In genomic region chr11:116913000-116913399, GRCh38 we compare ENCODE assay signal across 15 cellular contexts.
DNase-seq lines count a peak whose midpoint lies in the region; ATAC-seq and TF ChIP-seq lines count a peak whose summit lies in the region.
"Had no signal": no experiment of that assay in that cellular context is flagged by ENCODE, and none has a peak within 500 bp of the region (broad histone marks: within the 10 kb centered on the region; RNA-seq: fewer than 3 reads in every experiment).

No MANE protein-coding gene starts in this region.

- TF ChIP-seq CTCF in left ventricle myocardium inferior (IDR thresholded peaks at IDR 0.05; ENCODE audit: borderline replicate concordance) = no peak
- no peak for TF ChIP-seq CTCF in dorsolateral prefrontal cortex (IDR thresholded peaks at IDR 0.05 in 54 of 56, conservative IDR thresholded peaks at IDR 0.05 in 2 of 56; ENCODE audit: low read depth in 1 of 56, partially characterized antibody in 56 of 56)

- H3K27me3 ChIP-seq in left ventricle myocardium inferior (ENCODE audit: low read depth) (no peaks in the 10 kb centered on the region), adipocyte (replicated peaks; ENCODE audit: control insufficient read depth, insufficient read depth, low read length) (no peaks in the 10 kb centered on the region), dorsolateral prefrontal cortex (no peaks in the 10 kb centered on the region)
- H3K27me3 ChIP-seq: adrenal gland had no signal

- ATAC-seq in left ventricle myocardium superior (peak; percentile 43), GM21528 (IDR thresholded peaks at IDR 0.05; ENCODE audit: low FRiP score, unreplicated experiment) (no peak)
- no peak for ATAC-seq in stimulated activated naive CD8-positive, alpha-beta T cell treated with anti-CD3 and anti-CD28 coated beads, Interleukin-15, Interleukin-2, amounts not matched to agents 100 U/mL and 50 U/mL, for 24 hours
- ATAC-seq: K562 had no signal

- peaks cover 9% of the 10 kb centered on the region for H3K4me1 ChIP-seq in left ventricle myocardium inferior
- peaks cover 17% of the 10 kb centered on the region for H3K4me1 ChIP-seq in adipocyte (ENCODE audit: control insufficient read depth, insufficient read depth, low read length)

- DNase-seq in left ventricle myocardium superior (no peak), left ventricle myocardium inferior (no peak), adipocyte (ENCODE audit: low read depth) (peak; percentile 47), iris pigment epithelial cell (ENCODE audit: low read depth) (peak; percentile 89), NCI-H1092 (lab: John Stamatoyannopoulos, UW) (no peak), dorsolateral prefrontal cortex (no peak)
- no peak for DNase-seq in stimulated activated naive CD8-positive, alpha-beta T cell treated with anti-CD3 and anti-CD28 coated beads, Interleukin-15, Interleukin-2, amounts not matched to agents 100 U/mL and 50 U/mL, for 24 hours
- DNase-seq: activated CD8-positive, alpha-beta memory T cell treated with anti-CD3 and anti-CD28 coated beads, Interleukin-2, amount 50 U/mL, for 48 hours; adrenal gland; C1 segment of cervical spinal cord; H7; left cardiac atrium; OCI-M1 had no signal

- no peak overlapping the region for H3K9ac ChIP-seq in adipocyte (ENCODE audit: low read length)

- no peak overlapping the region for H3K4me3 ChIP-seq in left ventricle myocardium inferior
- H3K4me3 ChIP-seq in adipocyte (ENCODE audit: low read length) = no peak overlapping the region
- H3K4me3 ChIP-seq in dorsolateral prefrontal cortex = no peak overlapping the region
- H3K4me3 ChIP-seq: adrenal gland, K562 had no signal

- no peak overlapping the region for H3K27ac ChIP-seq in left ventricle myocardium inferior (replicated peaks)
- peak overlapping the region in 20 of 59 donors; percentile 1 to 65 (median 34) for H3K27ac ChIP-seq in dorsolateral prefrontal cortex
- H3K27ac ChIP-seq: adrenal gland had no signal

- intact Hi-C loops in left ventricle myocardium superior (cut with micrococcal nuclease) (no loop called here), left ventricle myocardium inferior (cut with micrococcal nuclease) (no loop called here), dorsolateral prefrontal cortex (cut with DNase I) (no loop called here)

- H3K9me3 ChIP-seq in left ventricle myocardium inferior (replicated peaks) (no peaks in the 10 kb centered on the region), adipocyte (ENCODE audit: control insufficient read depth, low read length) (no peaks in the 10 kb centered on the region)
- H3K9me3 ChIP-seq: adrenal gland had no signal

- no peaks in the 10 kb centered on the region for H3K36me3 ChIP-seq in left ventricle myocardium inferior
- no peaks in the 10 kb centered on the region for H3K36me3 ChIP-seq in adipocyte (ENCODE audit: control insufficient read depth, insufficient read depth, low read length, severe bottlenecking)

Comparison
In these comparisons a context has a peak if more than half of its experiments do, and no peak if none do; other contexts are left out.
1. DNase-seq: peak in adipocyte (single experiment) and iris pigment epithelial cell (single experiment); none in left ventricle myocardium superior (single experiment), left ventricle myocardium inferior (single experiment), stimulated activated naive CD8-positive, alpha-beta T cell treated with anti-CD3 and anti-CD28 coated beads, Interleukin-15, Interleukin-2, amounts not matched to agents 100 U/mL and 50 U/mL, for 24 hours (single experiment), NCI-H1092 (single experiment) and dorsolateral prefrontal cortex (0 of 10).